ENCODE assay signal across 20 cellular contexts in the genomic region with DNA sequence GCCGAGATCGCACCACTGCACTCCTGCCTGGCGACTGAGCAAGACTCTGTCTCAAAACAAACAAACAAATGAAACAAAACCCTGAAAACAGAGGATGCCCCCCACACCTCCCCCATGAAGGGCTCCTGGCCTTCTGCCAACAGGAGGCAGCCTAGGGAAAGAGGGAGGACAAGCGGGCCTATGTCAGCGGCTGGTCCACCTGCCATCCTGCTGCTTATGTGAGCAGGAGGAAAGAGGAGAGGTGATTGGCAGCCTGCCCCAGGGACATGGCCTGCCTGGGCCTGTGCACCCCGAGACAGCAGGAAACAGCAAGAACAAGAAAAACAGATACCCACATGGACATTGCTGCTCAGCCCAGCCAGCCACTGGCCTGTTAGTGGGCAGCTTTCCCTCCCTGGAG.
A peak's percentile ranks its signal among the peaks of the same experiment; 100 is the strongest.
DNase-seq lines count a peak whose midpoint lies in the region; ATAC-seq lines count a peak whose summit lies in the region.
"Had no signal": no experiment of that assay in that cellular context is flagged by ENCODE, and none has a peak within 500 bp of the region (broad histone marks: within the 10 kb centered on the region; RNA-seq: fewer than 3 reads in every experiment).

No MANE protein-coding gene starts in this region.

- H3K27me3 Mint-ChIP-seq in central memory CD8-positive, alpha-beta T cell, result no peaks in the 10 kb centered on the region

- peak; percentile 11 for DNase-seq in NCI-H2227 (lab: John Stamatoyannopoulos, UW; ENCODE audit: unreplicated experiment)
- DNase-seq in NCI-H2227 treated with DMSO at 0.1 percent for 48 hours (lab: John Stamatoyannopoulos, UW), result no peak
- DNase-seq in NCI-H345 (lab: John Stamatoyannopoulos, UW), result peak; percentile 84
- DNase-seq in central memory CD8-positive, alpha-beta T cell (ENCODE audit: low spot score in 2 of 2), result no peak
- no peak for DNase-seq in NCI-H82 (lab: John Stamatoyannopoulos, UW)
- no peak for DNase-seq in putamen (ENCODE audit: low spot score)
- no peak for DNase-seq in activated gamma-delta T cell (lab: John Stamatoyannopoulos, UW)
- DNase-seq: activated CD4-positive, alpha-beta T cell treated with anti-CD3 and anti-CD28 coated beads for 4 hours; activated CD8-positive, alpha-beta memory T cell treated with anti-CD3 and anti-CD28 coated beads, Interleukin-2, amount 50 U/mL, for 4 hours; activated naive CD4-positive, alpha-beta T cell treated with anti-CD3 and anti-CD28 coated beads, Interleukin-2, amount 10 ng/mL, durations not matched to agents 7 days and 5 days; erythroblast; heart left ventricle; KBM-7; mesenchymal stem cell; NCI-H1048; Right ventricle myocardium superior; stimulated activated naive CD4-positive, alpha-beta T cell; upper lobe of left lung had no signal

- peak overlapping the region; percentile 19 for H3K27ac Mint-ChIP-seq in central memory CD8-positive, alpha-beta T cell (ENCODE audit: low read depth)
- H3K27ac Mint-ChIP-seq: activated naive CD4-positive, alpha-beta T cell treated with anti-CD3 and anti-CD28 coated beads, Interleukin-2, amount 10 ng/mL, durations not matched to agents 7 days and 5 days; T-helper 2 cell treated with Interferon-gamma antibody and Interleukin-4, amounts not matched to agents 5 μg/mL and 100 μg/mL, for 36 hours had no signal

- peaks cover 17% of the 10 kb centered on the region for H3K4me1 Mint-ChIP-seq in central memory CD8-positive, alpha-beta T cell

- no peaks in the 10 kb centered on the region for H3K9me3 Mint-ChIP-seq in central memory CD8-positive, alpha-beta T cell
- H3K9me3 Mint-ChIP-seq: activated naive CD4-positive, alpha-beta T cell treated with anti-CD3 and anti-CD28 coated beads, Interleukin-2, amount 10 ng/mL, durations not matched to agents 7 days and 5 days; T-helper 2 cell treated with Interferon-gamma antibody and Interleukin-4, amounts not matched to agents 5 μg/mL and 100 μg/mL, for 36 hours had no signal

- no peak for ATAC-seq in central memory CD8-positive, alpha-beta T cell (replicated peaks; ENCODE audit: extremely low read depth, poor library complexity, severe bottlenecking)
- no peak for ATAC-seq in HG02981 (IDR thresholded peaks at IDR 0.05; ENCODE audit: unreplicated experiment)
- ATAC-seq: heart left ventricle had no signal

- no peaks in the 10 kb centered on the region for H3K36me3 Mint-ChIP-seq in central memory CD8-positive, alpha-beta T cell (ENCODE audit: insufficient read depth)
- H3K36me3 Mint-ChIP-seq: activated naive CD4-positive, alpha-beta T cell treated with anti-CD3 and anti-CD28 coated beads, Interleukin-2, amount 10 ng/mL, durations not matched to agents 7 days and 5 days had no signal

- H3K4me3 Mint-ChIP-seq in central memory CD8-positive, alpha-beta T cell, result no peak overlapping the region
- H3K4me3 Mint-ChIP-seq: activated naive CD4-positive, alpha-beta T cell treated with anti-CD3 and anti-CD28 coated beads, Interleukin-2, amount 10 ng/mL, durations not matched to agents 7 days and 5 days; T-helper 2 cell treated with Interferon-gamma antibody and Interleukin-4, amounts not matched to agents 5 μg/mL and 100 μg/mL, for 36 hours had no signal

Comparison
In these comparisons a context has a peak if more than half of its experiments do, and no peak if none do; other contexts are left out.
1. DNase-seq: peak in NCI-H2227 (single experiment) and NCI-H345 (single experiment); none in NCI-H2227 treated with DMSO at 0.1 percent for 48 hours (single experiment), central memory CD8-positive, alpha-beta T cell (0 of 2), NCI-H82 (single experiment), putamen (single experiment) and activated gamma-delta T cell (single experiment).